Comparison of ENCODE assay signal across 20 cellular contexts in genomic region chr9:107999890-108000289, GRCh38.
"Had no signal": no experiment of that assay in that cellular context is flagged by ENCODE, and none has a peak within 500 bp of the region (broad histone marks: within the 10 kb centered on the region; RNA-seq: fewer than 3 reads in every experiment).

No MANE protein-coding gene starts in this region.

- H3K36me3 Mint-ChIP-seq: activated naive CD4-positive, alpha-beta T cell treated with anti-CD3 and anti-CD28 coated beads, Interleukin-2, amount 10 ng/mL, durations not matched to agents 7 days and 5 days; immature natural killer cell; memory B cell; natural killer cell treated with Interleukin-12 subunit alpha and Interleukin-12 subunit beta and Interleukin-15 and Interleukin-18, amount 100 ng/mL, for 72 hours; type B pancreatic cell had no signal

- H3K4me1 ChIP-seq: ascending aorta, gastrocnemius medialis, left ventricle myocardium inferior, right atrium auricular region, suprapubic skin had no signal

- H3K4me3 Mint-ChIP-seq: activated CD4-positive, alpha-beta memory T cell treated with anti-CD3 and anti-CD28 coated beads, Interleukin-2, amount 10 ng/mL, durations not matched to agents 7 days and 5 days; activated CD4-positive, alpha-beta T cell treated with anti-CD3 and anti-CD28 coated beads for 36 hours; activated naive CD4-positive, alpha-beta T cell treated with anti-CD3 and anti-CD28 coated beads, Interleukin-2, amount 10 ng/mL, durations not matched to agents 7 days and 5 days; activated T-cell treated with anti-CD3 and anti-CD28 coated beads, Interleukin-2, amount 50 U/mL, for 24 hours; immature natural killer cell; memory B cell; natural killer cell treated with Interleukin-12 subunit alpha and Interleukin-12 subunit beta and Interleukin-15 and Interleukin-18, amount 100 ng/mL, for 72 hours; stimulated activated naive CD8-positive, alpha-beta T cell treated with anti-CD3 and anti-CD28 coated beads, Interleukin-15, Interleukin-2, amounts not matched to agents 100 ng/mL and 50 ng/mL, for 24 hours; type B pancreatic cell had no signal

- FAIRE-seq: endometrium had no signal

- H3K4me1 Mint-ChIP-seq: activated CD4-positive, alpha-beta memory T cell treated with anti-CD3 and anti-CD28 coated beads, Interleukin-2, amount 10 ng/mL, durations not matched to agents 7 days and 5 days; activated CD4-positive, alpha-beta T cell treated with anti-CD3 and anti-CD28 coated beads for 36 hours; activated naive CD4-positive, alpha-beta T cell treated with anti-CD3 and anti-CD28 coated beads, Interleukin-2, amount 10 ng/mL, durations not matched to agents 7 days and 5 days; immature natural killer cell had no signal

- H3K4me2 ChIP-seq: smooth muscle cell had no signal

- DNase-seq: activated CD4-positive, alpha-beta memory T cell treated with anti-CD3 and anti-CD28 coated beads, Interleukin-2, amount 10 ng/mL, durations not matched to agents 7 days and 5 days; activated CD4-positive, alpha-beta T cell treated with anti-CD3 and anti-CD28 coated beads for 36 hours; activated naive CD4-positive, alpha-beta T cell treated with anti-CD3 and anti-CD28 coated beads, Interleukin-2, amount 10 ng/mL, durations not matched to agents 7 days and 5 days; activated T-cell treated with anti-CD3 and anti-CD28 coated beads, Interleukin-2, amount 50 U/mL, for 24 hours; gastrocnemius medialis; heart left ventricle; immature natural killer cell; left ventricle myocardium inferior; nucleus accumbens; T-helper 2 cell had no signal

- ATAC-seq: activated CD4-positive, alpha-beta T cell treated with anti-CD3 and anti-CD28 coated beads for 36 hours; gastrocnemius medialis; heart left ventricle; natural killer cell treated with Interleukin-12 subunit alpha and Interleukin-12 subunit beta and Interleukin-15 and Interleukin-18, amount 100 ng/mL, for 72 hours had no signal

- H3K9me3 Mint-ChIP-seq: activated T-cell treated with anti-CD3 and anti-CD28 coated beads, Interleukin-2, amount 50 U/mL, for 24 hours; memory B cell; type B pancreatic cell had no signal

- H3K27me3 Mint-ChIP-seq: activated CD4-positive, alpha-beta memory T cell treated with anti-CD3 and anti-CD28 coated beads, Interleukin-2, amount 10 ng/mL, durations not matched to agents 7 days and 5 days; activated naive CD4-positive, alpha-beta T cell treated with anti-CD3 and anti-CD28 coated beads, Interleukin-2, amount 10 ng/mL, durations not matched to agents 7 days and 5 days; activated T-cell treated with anti-CD3 and anti-CD28 coated beads, Interleukin-2, amount 50 U/mL, for 24 hours; natural killer cell treated with Interleukin-12 subunit alpha and Interleukin-12 subunit beta and Interleukin-15 and Interleukin-18, amount 100 ng/mL, for 72 hours had no signal

- H3K4me3 ChIP-seq: ascending aorta, cardiac muscle cell, gastrocnemius medialis, heart left ventricle, left ventricle myocardium inferior, right atrium auricular region, smooth muscle cell, suprapubic skin had no signal

- H3K9me3 ChIP-seq: ascending aorta, gastrocnemius medialis, heart left ventricle, left ventricle myocardium inferior, right atrium auricular region, suprapubic skin had no signal

- H3K27ac Mint-ChIP-seq: activated CD4-positive, alpha-beta memory T cell treated with anti-CD3 and anti-CD28 coated beads, Interleukin-2, amount 10 ng/mL, durations not matched to agents 7 days and 5 days; activated CD4-positive, alpha-beta T cell treated with anti-CD3 and anti-CD28 coated beads for 36 hours; activated naive CD4-positive, alpha-beta T cell treated with anti-CD3 and anti-CD28 coated beads, Interleukin-2, amount 10 ng/mL, durations not matched to agents 7 days and 5 days; activated T-cell treated with anti-CD3 and anti-CD28 coated beads, Interleukin-2, amount 50 U/mL, for 24 hours; immature natural killer cell; natural killer cell treated with Interleukin-12 subunit alpha and Interleukin-12 subunit beta and Interleukin-15 and Interleukin-18, amount 100 ng/mL, for 72 hours; stimulated activated naive CD8-positive, alpha-beta T cell treated with anti-CD3 and anti-CD28 coated beads, Interleukin-15, Interleukin-2, amounts not matched to agents 100 ng/mL and 50 ng/mL, for 24 hours; type B pancreatic cell had no signal

- H3K27me3 ChIP-seq: ascending aorta, cardiac muscle cell, gastrocnemius medialis, right atrium auricular region, suprapubic skin had no signal

- H3K27ac ChIP-seq: ascending aorta, cardiac muscle cell, gastrocnemius medialis, heart left ventricle, left ventricle myocardium inferior, right atrium auricular region, suprapubic skin had no signal

- H3K36me3 ChIP-seq: ascending aorta, cardiac muscle cell, gastrocnemius medialis, heart left ventricle, left ventricle myocardium inferior, right atrium auricular region, suprapubic skin had no signal
